ENCODE assay signal across 1 cellular context in genomic region chr13:32080328-32080744, GRCh38.
TF ChIP-seq lines count a peak whose summit lies in the region.

No MANE protein-coding gene starts in this region.

TF ChIP-seq in HepG2, 621 proteins besides CTCF, POLR2A, EP300 and RAD21 (continued from another document and continues in another):
- TF ChIP-seq ZBED4 (CRISPR knock-in tag; IDR thresholded peaks at IDR 0.05; ENCODE audit: borderline replicate concordance), result no peak
- no peak for TF ChIP-seq CBX2 (IDR thresholded peaks at IDR 0.05; ENCODE audit: low read depth, low read length)
- TF ChIP-seq CBX2 (CRISPR knock-in tag; IDR thresholded peaks at IDR 0.05; ENCODE audit: low read depth), result no peak
- no peak for TF ChIP-seq SRF (IDR thresholded peaks at IDR 0.05; ENCODE audit: low read depth, low read length)
- TF ChIP-seq ZNF260 (CRISPR knock-in tag; IDR thresholded peaks at IDR 0.05; ENCODE audit: borderline replicate concordance, low read depth), result no peak
- TF ChIP-seq JUN (CRISPR knock-in tag; IDR thresholded peaks at IDR 0.05), result no peak
- no peak for TF ChIP-seq ZNF33A (CRISPR knock-in tag; IDR thresholded peaks at IDR 0.05; ENCODE audit: borderline replicate concordance)
- TF ChIP-seq ZNF24 (IDR thresholded peaks at IDR 0.05), result no peak
- no peak for TF ChIP-seq ELK4 (CRISPR knock-in tag; IDR thresholded peaks at IDR 0.05; ENCODE audit: borderline replicate concordance)
- peak; percentile 54 for TF ChIP-seq ASH2L (IDR thresholded peaks at IDR 0.05; ENCODE audit: insufficient read length, low read depth, low read length)
- no peak for TF ChIP-seq THAP11 (CRISPR knock-in tag; IDR thresholded peaks at IDR 0.05)
- no peak for TF ChIP-seq ZNF337 (CRISPR knock-in tag; IDR thresholded peaks at IDR 0.05; ENCODE audit: borderline replicate concordance, low read depth)
- no peak for TF ChIP-seq ZSCAN20 (CRISPR knock-in tag; IDR thresholded peaks at IDR 0.05; ENCODE audit: borderline replicate concordance)
- TF ChIP-seq MYNN (CRISPR knock-in tag; IDR thresholded peaks at IDR 0.05; ENCODE audit: low read depth), result no peak
- TF ChIP-seq RCOR2 (CRISPR knock-in tag; IDR thresholded peaks at IDR 0.05), result peak; percentile 80
- no peak for TF ChIP-seq ZNF577 (CRISPR knock-in tag; IDR thresholded peaks at IDR 0.05; ENCODE audit: borderline replicate concordance, low read depth)
- peak; percentile 73; the same call in 1 of the 2 replicates for TF ChIP-seq ETV5 (CRISPR knock-in tag; IDR thresholded peaks at IDR 0.05; ENCODE audit: borderline replicate concordance)
- no peak for TF ChIP-seq ZNF431 (CRISPR knock-in tag; IDR thresholded peaks at IDR 0.05; ENCODE audit: borderline replicate concordance, low read depth)
- TF ChIP-seq ATF1 (CRISPR knock-in tag; IDR thresholded peaks at IDR 0.05), result no peak
- no peak for TF ChIP-seq ZNF501 (CRISPR knock-in tag; IDR thresholded peaks at IDR 0.05)
- TF ChIP-seq MEF2D (CRISPR knock-in tag; IDR thresholded peaks at IDR 0.05), result no peak
- TF ChIP-seq ZNF772 (CRISPR knock-in tag; IDR thresholded peaks at IDR 0.05), result no peak
- no peak for TF ChIP-seq ZNF776 (CRISPR knock-in tag; IDR thresholded peaks at IDR 0.05)
- peak; percentile 68 for TF ChIP-seq PPARG (CRISPR knock-in tag; conservative IDR thresholded peaks at IDR 0.05)
- TF ChIP-seq MBNL3 (CRISPR knock-in tag; conservative IDR thresholded peaks at IDR 0.05), result no peak
- no peak for TF ChIP-seq ZNF414 (CRISPR knock-in tag; IDR thresholded peaks at IDR 0.05)
- TF ChIP-seq PREB (CRISPR knock-in tag; IDR thresholded peaks at IDR 0.05), result no peak
- no peak for TF ChIP-seq RFX1 (IDR thresholded peaks at IDR 0.05)
- TF ChIP-seq ZNF710 (CRISPR knock-in tag; IDR thresholded peaks at IDR 0.05; ENCODE audit: borderline replicate concordance), result no peak
- TF ChIP-seq ZNF451 (CRISPR knock-in tag; IDR thresholded peaks at IDR 0.05), result no peak
- TF ChIP-seq SNAPC2 (CRISPR knock-in tag; IDR thresholded peaks at IDR 0.05), result no peak
- peak; percentile 45; the same call in 1 of the 2 replicates for TF ChIP-seq ZNF629 (CRISPR knock-in tag; conservative IDR thresholded peaks at IDR 0.05)
- no peak for TF ChIP-seq ZNF235 (CRISPR knock-in tag; IDR thresholded peaks at IDR 0.05; ENCODE audit: borderline replicate concordance)
- TF ChIP-seq HNF1A (IDR thresholded peaks at IDR 0.05; ENCODE audit: low read depth), result 0 out of 2 replicates have a peak, but pooled peaks have one; percentile 54
- no peak; the same call in 1 of the 2 replicates for TF ChIP-seq HNF1A (CRISPR knock-in tag; IDR thresholded peaks at IDR 0.05; ENCODE audit: borderline replicate concordance)
- TF ChIP-seq ZFP62 (CRISPR knock-in tag; IDR thresholded peaks at IDR 0.05), result no peak
- TF ChIP-seq IRF9 (CRISPR knock-in tag; IDR thresholded peaks at IDR 0.05; ENCODE audit: borderline replicate concordance), result no peak
- TF ChIP-seq ZNF572 (CRISPR knock-in tag; IDR thresholded peaks at IDR 0.05), result no peak
- TF ChIP-seq ZSCAN29 (CRISPR knock-in tag; conservative IDR thresholded peaks at IDR 0.05), result no peak
- no peak for TF ChIP-seq ZMYM2 (CRISPR knock-in tag; IDR thresholded peaks at IDR 0.05)
- TF ChIP-seq DPF2 (CRISPR knock-in tag; IDR thresholded peaks at IDR 0.05; ENCODE audit: borderline replicate concordance, low read depth), result 0 out of 2 replicates have a peak, but pooled peaks have one; percentile 20
- TF ChIP-seq MED13 (CRISPR knock-in tag; IDR thresholded peaks at IDR 0.05), result peak; percentile 56; the same call in 1 of the 2 replicates
- no peak for TF ChIP-seq MTF2 (CRISPR knock-in tag; IDR thresholded peaks at IDR 0.05; ENCODE audit: borderline replicate concordance)
- peak; percentile 18; the same call in 1 of the 2 replicates for TF ChIP-seq KMT2B (CRISPR knock-in tag; IDR thresholded peaks at IDR 0.05)
- TF ChIP-seq ELF1 (CRISPR knock-in tag; IDR thresholded peaks at IDR 0.05), result no peak
- no peak for TF ChIP-seq ATF7-NPFF (CRISPR knock-in tag; IDR thresholded peaks at IDR 0.05; ENCODE audit: low read depth)
- no peak for TF ChIP-seq ZZZ3 (CRISPR knock-in tag; IDR thresholded peaks at IDR 0.05; ENCODE audit: borderline replicate concordance)
- TF ChIP-seq ZNF180 (CRISPR knock-in tag; IDR thresholded peaks at IDR 0.05; ENCODE audit: borderline replicate concordance, low read depth), result no peak
- no peak for TF ChIP-seq TERF1 (CRISPR knock-in tag; IDR thresholded peaks at IDR 0.05)
- TF ChIP-seq ZBTB7A (CRISPR knock-in tag; IDR thresholded peaks at IDR 0.05), result no peak
- peak; percentile 87 for TF ChIP-seq RXRB (CRISPR knock-in tag; IDR thresholded peaks at IDR 0.05; ENCODE audit: borderline replicate concordance)
- no peak for TF ChIP-seq CCDC6 (CRISPR knock-in tag; IDR thresholded peaks at IDR 0.05)
- no peak for TF ChIP-seq SALL2 (CRISPR knock-in tag; IDR thresholded peaks at IDR 0.05)
- no peak for TF ChIP-seq ZNF639 (CRISPR knock-in tag; conservative IDR thresholded peaks at IDR 0.05)
- peak; percentile 75; the same call in 1 of the 2 replicates for TF ChIP-seq TBX3 (IDR thresholded peaks at IDR 0.05; ENCODE audit: borderline replicate concordance)
